ENCODE assay signal across 11 cellular contexts in genomic region chr3:168051579-168052183, GRCh38. TPM values are rescaled to one million over a fixed set of nuclear protein-coding genes. Genes with fewer than 3 reads are reported as not detected.
DNase-seq lines count a peak whose midpoint lies in the region; ATAC-seq and TF ChIP-seq lines count a peak whose summit lies in the region.
"Had no signal": no experiment of that assay in that cellular context is flagged by ENCODE, and none has a peak within 500 bp of the region (broad histone marks: within the 10 kb centered on the region; RNA-seq: fewer than 3 reads in every experiment).

No MANE protein-coding gene starts in this region.

- H3K4me1 ChIP-seq in GM23248 (ENCODE audit: insufficient read depth) (peaks cover 38% of the 10 kb centered on the region), hepatocyte (ENCODE audit: insufficient read depth) (peaks cover 17% of the 10 kb centered on the region), upper lobe of right lung (peaks cover 6% of the 10 kb centered on the region)

- peaks cover 31% of the 10 kb centered on the region; the same call in 1 of the 2 replicates for H3F3A ChIP-seq in GM23248 (ENCODE audit: insufficient read depth)

- TF ChIP-seq CTCF in hepatocyte (IDR thresholded peaks at IDR 0.05; ENCODE audit: poor library complexity) (no peak), upper lobe of right lung (IDR thresholded peaks at IDR 0.05) (no peak)

- H2AFZ ChIP-seq in GM23248: no peak overlapping the region
- H2AFZ ChIP-seq in hepatocyte: no peak overlapping the region

- H4K20me1 ChIP-seq in GM23248 (ENCODE audit: insufficient read depth) (no peaks in the 10 kb centered on the region), hepatocyte (ENCODE audit: insufficient read depth, poor library complexity, severe bottlenecking) (peaks cover 8% of the 10 kb centered on the region)

- intact Hi-C loops in upper lobe of right lung (cut with DNase I): no loop called here

- peak; percentile 84 for DNase-seq in GM23248
- peak; percentile 48 for DNase-seq in MV-4-11 (lab: John Stamatoyannopoulos, UW)
- DNase-seq in hepatocyte (ENCODE audit: low spot score): no peak
- no peak for DNase-seq in upper lobe of right lung
- DNase-seq in HPDE6-E6E7 (ENCODE audit: extremely low spot score): no peak
- no peak for DNase-seq in central memory CD4-positive, alpha-beta T cell
- DNase-seq: GF-D8; naive thymus-derived CD8-positive, alpha-beta T cell; NCI-H2029 treated with DMSO at 0.1 percent for 48 hours had no signal

- H3K4me3 ChIP-seq in GM23248 (peak overlapping the region; percentile 25; the same call in 1 of the 2 replicates), hepatocyte (no peak overlapping the region), upper lobe of right lung (no peak overlapping the region)

- H3K9me3 ChIP-seq in GM23248 (ENCODE audit: low read depth): no peaks in the 10 kb centered on the region
- H3K9me3 ChIP-seq in hepatocyte (ENCODE audit: low read depth): no peaks in the 10 kb centered on the region
- H3K9me3 ChIP-seq in upper lobe of right lung: no peaks in the 10 kb centered on the region

- in situ Hi-C loops in GM23248 (cut with MboI): loop anchor here (10.0 kb wide), 1 partner anchor 103 kb away; no protein-coding TSS in a partner anchor

- H3K9me2 ChIP-seq in GM23248 (ENCODE audit: insufficient read depth): no peaks in the 10 kb centered on the region
- no peaks in the 10 kb centered on the region for H3K9me2 ChIP-seq in hepatocyte (replicated peaks; ENCODE audit: insufficient read depth)

- peak overlapping the region; percentile 43 for H3K4me2 ChIP-seq in GM23248 (ENCODE audit: unreplicated experiment)
- peak overlapping the region; percentile 39 for H3K4me2 ChIP-seq in hepatocyte

- peaks cover 100% of the 10 kb centered on the region for H3K79me2 ChIP-seq in GM23248 (ENCODE audit: insufficient read depth)
- H3K79me2 ChIP-seq in hepatocyte: peaks cover 87% of the 10 kb centered on the region

- peak overlapping the region; percentile 62 for H3K9ac ChIP-seq in GM23248

- H3K27me3 ChIP-seq in GM23248 (replicated peaks; ENCODE audit: insufficient read depth) (no peaks in the 10 kb centered on the region), hepatocyte (no peaks in the 10 kb centered on the region), upper lobe of right lung (no peaks in the 10 kb centered on the region)

- H3K36me3 ChIP-seq in GM23248 (ENCODE audit: low read depth): no peaks in the 10 kb centered on the region
- no peaks in the 10 kb centered on the region for H3K36me3 ChIP-seq in hepatocyte (replicated peaks; ENCODE audit: insufficient read depth, low read depth)
- no peaks in the 10 kb centered on the region for H3K36me3 ChIP-seq in upper lobe of right lung

- ATAC-seq in GM18498 (IDR thresholded peaks at IDR 0.05; ENCODE audit: unreplicated experiment) (peak; percentile 60), upper lobe of right lung (no peak), HG03097 (IDR thresholded peaks at IDR 0.05; ENCODE audit: low FRiP score, unreplicated experiment) (no peak)
- ATAC-seq: naive thymus-derived CD8-positive, alpha-beta T cell had no signal

- peak overlapping the region; percentile 77 for H3K27ac ChIP-seq in GM23248
- H3K27ac ChIP-seq in hepatocyte: peak overlapping the region; percentile 8
- H3K27ac ChIP-seq in upper lobe of right lung: no peak overlapping the region

- WGBS in GM23248 (ENCODE audit: low coverage in 1 of 2, low lambda C conversion rate in 2 of 2, missing lambda C conversion rate in 2 of 2), 2 experiments: 44 to 45% methylated on average over 8 of the region's 8 CpGs
- 72% methylated on average over 8 of the region's 8 CpGs for WGBS in hepatocyte (ENCODE audit: low lambda C conversion rate, missing lambda C conversion rate)

RNA-seq across cellular contexts. Expression of gene GOLIM4, which starts 44.0 kb away (rescaled TPM):
- 57.0 and 66.8 TPM in 2 replicates for total RNA-seq in GM23248 (2014; rRNA removed; shearing (Covaris generic))
- polyA plus RNA-seq in GM23248 (2016; fragmentation: Nextera tagmentation; extraction: Ambion mirVana) (84.4 TPM in 2 replicates), hepatocyte (38.8 and 45.3 TPM in 2 replicates)
- total RNA-seq in hepatocyte (67.2 and 67.7 TPM in 2 replicates), upper lobe of right lung (50.9 TPM)

Comparison
In these comparisons a context has a peak if more than half of its experiments do, and no peak if none do; other contexts are left out.
1. DNase-seq: peak in GM23248 (single experiment) and MV-4-11 (single experiment); none in hepatocyte (single experiment), upper lobe of right lung (single experiment), HPDE6-E6E7 (single experiment) and central memory CD4-positive, alpha-beta T cell (single experiment).